Comparison of ENCODE assay signal across 1 cellular context in genomic region chr20:59047938-59048680, GRCh38.
TF ChIP-seq lines count a peak whose summit lies in the region.

No MANE protein-coding gene starts in this region.

TF ChIP-seq in A549, 52 proteins besides CTCF, POLR2A, EP300 and RAD21 (continued from another document):
- TF ChIP-seq CHD4 (IDR thresholded peaks at IDR 0.05; ENCODE audit: borderline replicate concordance) (no peak), SMC3 (IDR thresholded peaks at IDR 0.05) (no peak), FOSL2 (IDR thresholded peaks at IDR 0.05) (no peak; the same call in 1 of the 2 replicates), FOSL2 (CRISPR knock-in tag; IDR thresholded peaks at IDR 0.05) (peak; percentile 67), MAX (IDR thresholded peaks at IDR 0.05) (peak; percentile 36; the same call in 1 of the 2 replicates)
